16 cellular contexts compared by ENCODE assay signal in genomic region chr4:137961051-137961438, GRCh38.
DNase-seq lines count a peak whose midpoint lies in the region; ATAC-seq and TF ChIP-seq lines count a peak whose summit lies in the region.
"Had no signal": no experiment of that assay in that cellular context is flagged by ENCODE, and none has a peak within 500 bp of the region (broad histone marks: within the 10 kb centered on the region; RNA-seq: fewer than 3 reads in every experiment).

No MANE protein-coding gene starts in this region.

- ATAC-seq in omental fat pad (ENCODE audit: low FRiP score) (peak; percentile 98), GM21576 (IDR thresholded peaks at IDR 0.05; ENCODE audit: unreplicated experiment) (no peak)
- no peak for ATAC-seq in natural killer cell treated with Interleukin-12 subunit alpha and Interleukin-12 subunit beta and Interleukin-15 and Interleukin-18, amount 100 ng/mL, for 72 hours

- no peaks in the 10 kb centered on the region for H3K27me3 ChIP-seq in MG63

- DNase-seq in Ammon's horn (ENCODE audit: low spot score) = peak; percentile 3
- DNase-seq in MG63 = peak; percentile 77
- peak; percentile 78 for DNase-seq in epithelial cell of prostate (ENCODE audit: low read depth, low spot score)
- DNase-seq in omental fat pad (ENCODE audit: low spot score) = peak; percentile 27
- no peak for DNase-seq in ACHN
- DNase-seq in NCI-H1092 (lab: John Stamatoyannopoulos, UW) = no peak
- no peak for DNase-seq in natural killer cell treated with Interleukin-12 subunit alpha and Interleukin-12 subunit beta and Interleukin-15 and Interleukin-18, amount 100 ng/mL, for 72 hours (ENCODE audit: low spot score)
- DNase-seq: activated CD4-positive, alpha-beta memory T cell treated with anti-CD3 and anti-CD28 coated beads for 36 hours; activated naive CD8-positive, alpha-beta T cell treated with anti-CD3 and anti-CD28 coated beads, Interleukin-2, amount 10 ng/mL, durations not matched to agents 7 days and 5 days; DMS 273 treated with DMSO at 0.1 percent for 48 hours; effector CD4-positive, alpha-beta T cell; NCI-H524; nephron progenitor cell had no signal

- peaks cover 10% of the 10 kb centered on the region for H3K9me3 Mint-ChIP-seq in natural killer cell treated with Interleukin-12 subunit alpha and Interleukin-12 subunit beta and Interleukin-15 and Interleukin-18, amount 100 ng/mL, for 72 hours
- H3K9me3 Mint-ChIP-seq: activated naive CD8-positive, alpha-beta T cell treated with anti-CD3 and anti-CD28 coated beads, Interleukin-2, amount 10 ng/mL, durations not matched to agents 7 days and 5 days; nephron progenitor cell had no signal

- H3K4me1 Mint-ChIP-seq in natural killer cell treated with Interleukin-12 subunit alpha and Interleukin-12 subunit beta and Interleukin-15 and Interleukin-18, amount 100 ng/mL, for 72 hours (ENCODE audit: low read depth in 2 of 2) = no peaks in the 10 kb centered on the region
- H3K4me1 Mint-ChIP-seq: activated naive CD8-positive, alpha-beta T cell treated with anti-CD3 and anti-CD28 coated beads, Interleukin-2, amount 10 ng/mL, durations not matched to agents 7 days and 5 days; nephron progenitor cell had no signal

- no peak for TF ChIP-seq CTCF in omental fat pad (IDR thresholded peaks at IDR 0.05)

- H3K36me3 ChIP-seq in MG63 = no peaks in the 10 kb centered on the region

- in situ Hi-C loops in ACHN (cut with HindIII; ENCODE audit: low pct_ligation_motif_present, low pct_unique_long_range_greater_than_20kb, low sequenced_read_pairs) = no loop called here

- peak overlapping the region; percentile 84 for H3K27ac ChIP-seq in epithelial cell of prostate
- H3K27ac ChIP-seq: KMS-11 had no signal

- no peak overlapping the region for H3K4me3 Mint-ChIP-seq in natural killer cell treated with Interleukin-12 subunit alpha and Interleukin-12 subunit beta and Interleukin-15 and Interleukin-18, amount 100 ng/mL, for 72 hours
- H3K4me3 Mint-ChIP-seq: activated CD4-positive, alpha-beta memory T cell treated with anti-CD3 and anti-CD28 coated beads for 36 hours; activated naive CD8-positive, alpha-beta T cell treated with anti-CD3 and anti-CD28 coated beads, Interleukin-2, amount 10 ng/mL, durations not matched to agents 7 days and 5 days; nephron progenitor cell; stimulated activated naive CD8-positive, alpha-beta T cell treated with anti-CD3 and anti-CD28 coated beads, Interleukin-15, Interleukin-2, amounts not matched to agents 100 ng/mL and 50 ng/mL, for 24 hours had no signal

- H3K4me3 ChIP-seq in MG63 = no peak overlapping the region

- peaks cover 2% of the 10 kb centered on the region for H3K36me3 Mint-ChIP-seq in natural killer cell treated with Interleukin-12 subunit alpha and Interleukin-12 subunit beta and Interleukin-15 and Interleukin-18, amount 100 ng/mL, for 72 hours
- H3K36me3 Mint-ChIP-seq: activated CD4-positive, alpha-beta memory T cell treated with anti-CD3 and anti-CD28 coated beads for 36 hours; activated naive CD8-positive, alpha-beta T cell treated with anti-CD3 and anti-CD28 coated beads, Interleukin-2, amount 10 ng/mL, durations not matched to agents 7 days and 5 days had no signal

- H3K27me3 Mint-ChIP-seq in natural killer cell treated with Interleukin-12 subunit alpha and Interleukin-12 subunit beta and Interleukin-15 and Interleukin-18, amount 100 ng/mL, for 72 hours = no peaks in the 10 kb centered on the region
- H3K27me3 Mint-ChIP-seq: activated CD4-positive, alpha-beta memory T cell treated with anti-CD3 and anti-CD28 coated beads for 36 hours; activated naive CD8-positive, alpha-beta T cell treated with anti-CD3 and anti-CD28 coated beads, Interleukin-2, amount 10 ng/mL, durations not matched to agents 7 days and 5 days; stimulated activated naive CD8-positive, alpha-beta T cell treated with anti-CD3 and anti-CD28 coated beads, Interleukin-15, Interleukin-2, amounts not matched to agents 100 ng/mL and 50 ng/mL, for 24 hours had no signal

- H3K27ac Mint-ChIP-seq in natural killer cell treated with Interleukin-12 subunit alpha and Interleukin-12 subunit beta and Interleukin-15 and Interleukin-18, amount 100 ng/mL, for 72 hours = no peak overlapping the region
- H3K27ac Mint-ChIP-seq: activated CD4-positive, alpha-beta memory T cell treated with anti-CD3 and anti-CD28 coated beads for 36 hours; activated naive CD8-positive, alpha-beta T cell treated with anti-CD3 and anti-CD28 coated beads, Interleukin-2, amount 10 ng/mL, durations not matched to agents 7 days and 5 days; nephron progenitor cell; stimulated activated naive CD8-positive, alpha-beta T cell treated with anti-CD3 and anti-CD28 coated beads, Interleukin-15, Interleukin-2, amounts not matched to agents 100 ng/mL and 50 ng/mL, for 24 hours had no signal

- H3K9me3 ChIP-seq in MG63 = no peaks in the 10 kb centered on the region

Comparison
In these comparisons a context has a peak if more than half of its experiments do, and no peak if none do; other contexts are left out.
1. DNase-seq: peak in Ammon's horn (single experiment), MG63 (single experiment), epithelial cell of prostate (single experiment) and omental fat pad (single experiment); none in ACHN (single experiment), NCI-H1092 (single experiment) and natural killer cell treated with Interleukin-12 subunit alpha and Interleukin-12 subunit beta and Interleukin-15 and Interleukin-18, amount 100 ng/mL, for 72 hours (single experiment).